Comparison of ENCODE assay signal across 8 cellular contexts in the genomic region with DNA sequence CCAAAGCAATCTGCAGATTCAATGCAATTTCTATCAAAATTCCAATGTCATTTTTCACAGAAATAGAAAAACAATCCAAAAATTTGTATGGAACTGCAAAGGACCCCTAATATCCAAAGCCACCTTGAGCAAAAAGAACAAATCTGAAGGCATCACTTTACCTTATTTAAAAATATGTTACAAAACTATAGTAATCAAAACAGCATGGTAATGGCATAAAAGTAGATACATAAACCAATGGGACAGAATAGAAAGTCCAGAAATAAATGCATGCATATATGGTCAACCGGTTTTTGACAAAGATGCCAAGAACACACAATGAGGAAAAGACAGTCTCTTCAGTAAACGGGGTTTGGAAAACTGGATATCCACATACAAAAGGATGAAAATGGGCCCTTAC. TPM values are rescaled to one million over a fixed set of nuclear protein-coding genes. Genes with fewer than 3 reads are reported as not detected.
"Had no signal": no experiment of that assay in that cellular context is flagged by ENCODE, and none has a peak within 500 bp of the region (broad histone marks: within the 10 kb centered on the region; RNA-seq: fewer than 3 reads in every experiment).

No MANE protein-coding gene starts in this region.

- H3K27ac ChIP-seq: HL-60, KMS-11 had no signal

- H3K4me2 ChIP-seq: KMS-11 had no signal

- FAIRE-seq: HepG2, HTR-8/SVneo had no signal

- H3K4me3 Mint-ChIP-seq: IgD-negative memory B cell had no signal

- H3K9ac ChIP-seq: KMS-11 had no signal

- H3K27ac Mint-ChIP-seq: IgD-negative memory B cell had no signal

- DNase-seq: IMR-90, KBM-7, KG1 had no signal

- ATAC-seq: HepG2 had no signal

- H3K4me1 Mint-ChIP-seq: IgD-negative memory B cell had no signal

RNA-seq across cellular contexts. Expression of a gene that starts 39.4 kb away (rescaled TPM):
- polyA plus RNA-seq: IgD-negative memory B cell had no signal
